1 cellular context compared by ENCODE assay signal in genomic region chr14:95515523-95516517, GRCh38.
TF ChIP-seq lines count a peak whose summit lies in the region.

No MANE protein-coding gene starts in this region.

TF ChIP-seq in HepG2, 621 proteins besides CTCF, POLR2A, EP300 and RAD21 (continued from another document and continues in another):
- TF ChIP-seq ELF3 (CRISPR knock-in tag; IDR thresholded peaks at IDR 0.05), result no peak
- no peak for TF ChIP-seq ZNF678 (CRISPR knock-in tag; IDR thresholded peaks at IDR 0.05)
- TF ChIP-seq ZNF3 (CRISPR knock-in tag; IDR thresholded peaks at IDR 0.05), result no peak
- no peak for TF ChIP-seq MYNN (CRISPR knock-in tag; IDR thresholded peaks at IDR 0.05; ENCODE audit: low read depth)
- no peak for TF ChIP-seq FOXO1 (CRISPR knock-in tag; IDR thresholded peaks at IDR 0.05)
- TF ChIP-seq NFIC (IDR thresholded peaks at IDR 0.05; ENCODE audit: low read length), result no peak
- no peak for TF ChIP-seq JUN (CRISPR knock-in tag; IDR thresholded peaks at IDR 0.05)
- no peak; the same call in 1 of the 2 replicates for TF ChIP-seq ZSCAN9 (CRISPR knock-in tag; IDR thresholded peaks at IDR 0.05; ENCODE audit: borderline replicate concordance)
- no peak for TF ChIP-seq ZBTB40 (IDR thresholded peaks at IDR 0.05)
- TF ChIP-seq ZBTB40 (CRISPR knock-in tag; IDR thresholded peaks at IDR 0.05), result no peak
- no peak for TF ChIP-seq SRY (CRISPR knock-in tag; IDR thresholded peaks at IDR 0.05)
- TF ChIP-seq ZNF546 (CRISPR knock-in tag; conservative IDR thresholded peaks at IDR 0.05), result no peak
- no peak for TF ChIP-seq SP140L (CRISPR knock-in tag; IDR thresholded peaks at IDR 0.05; ENCODE audit: borderline replicate concordance)
- no peak for TF ChIP-seq SKI (IDR thresholded peaks at IDR 0.05; ENCODE audit: partially characterized antibody)
- TF ChIP-seq HES4 (CRISPR knock-in tag; IDR thresholded peaks at IDR 0.05; ENCODE audit: borderline replicate concordance), result no peak
- no peak for TF ChIP-seq ZBTB21 (CRISPR knock-in tag; IDR thresholded peaks at IDR 0.05)
- TF ChIP-seq GRHL1 (CRISPR knock-in tag; conservative IDR thresholded peaks at IDR 0.05), result no peak
- TF ChIP-seq DZIP1 (CRISPR knock-in tag; IDR thresholded peaks at IDR 0.05), result no peak
- TF ChIP-seq HBP1 (CRISPR knock-in tag; IDR thresholded peaks at IDR 0.05; ENCODE audit: low read depth), result no peak
- no peak for TF ChIP-seq IKZF1 (IDR thresholded peaks at IDR 0.05)
- no peak for TF ChIP-seq SOX13 (IDR thresholded peaks at IDR 0.05)
- TF ChIP-seq SOX13 (CRISPR knock-in tag; conservative IDR thresholded peaks at IDR 0.05 in 1 of 2, IDR thresholded peaks at IDR 0.05 in 1 of 2), result no peak; a peak in 1 of 4 replicates
- TF ChIP-seq NR2F6 (IDR thresholded peaks at IDR 0.05), result peak; percentile 69
- TF ChIP-seq NR2F6 (CRISPR knock-in tag; IDR thresholded peaks at IDR 0.05), result peak; percentile 70
- TF ChIP-seq RBM39 (IDR thresholded peaks at IDR 0.05; ENCODE audit: low read depth, low read length, poor library complexity, severe bottlenecking), result no peak
- no peak for TF ChIP-seq FOXJ3 (CRISPR knock-in tag; IDR thresholded peaks at IDR 0.05; ENCODE audit: borderline replicate concordance)
- TF ChIP-seq CBX1 (IDR thresholded peaks at IDR 0.05; ENCODE audit: low read depth), result no peak
- peak; percentile 30 for TF ChIP-seq KDM2A (CRISPR knock-in tag; IDR thresholded peaks at IDR 0.05; ENCODE audit: borderline replicate concordance, low read depth)
- TF ChIP-seq ZNF460 (CRISPR knock-in tag; IDR thresholded peaks at IDR 0.05; ENCODE audit: borderline replicate concordance), result no peak
- TF ChIP-seq ZNF598 (CRISPR knock-in tag; IDR thresholded peaks at IDR 0.05; ENCODE audit: borderline replicate concordance), result no peak
- TF ChIP-seq CEBPZ (IDR thresholded peaks at IDR 0.05; ENCODE audit: low read length), result no peak
- peak in 1 of 2 experiments; percentile 26; a peak in 2 of 4 replicates for TF ChIP-seq KLF16 (CRISPR knock-in tag; IDR thresholded peaks at IDR 0.05)
- peak; percentile 68; the same call in 1 of the 2 replicates for TF ChIP-seq ZBTB14 (CRISPR knock-in tag; IDR thresholded peaks at IDR 0.05)
- 0 out of 2 replicates have a peak, but pooled peaks have one; percentile 8 for TF ChIP-seq ARNT2 (CRISPR knock-in tag; IDR thresholded peaks at IDR 0.05; ENCODE audit: low read depth)
- TF ChIP-seq MNT (IDR thresholded peaks at IDR 0.05), result no peak
- no peak; the same call in 1 of the 2 replicates for TF ChIP-seq ZNF747 (CRISPR knock-in tag; IDR thresholded peaks at IDR 0.05; ENCODE audit: borderline replicate concordance)
- TF ChIP-seq FOXM1 (CRISPR knock-in tag; IDR thresholded peaks at IDR 0.05), result no peak
- TF ChIP-seq ZNF564 (CRISPR knock-in tag; IDR thresholded peaks at IDR 0.05), result 0 out of 2 replicates have a peak, but pooled peaks have one; percentile 18
- TF ChIP-seq SCMH1 (CRISPR knock-in tag; IDR thresholded peaks at IDR 0.05; ENCODE audit: borderline replicate concordance), result no peak
- TF ChIP-seq CEBPG (CRISPR knock-in tag; IDR thresholded peaks at IDR 0.05), result no peak
- TF ChIP-seq AGO1 (IDR thresholded peaks at IDR 0.05; ENCODE audit: low read depth, low read length, poor library complexity, severe bottlenecking), result no peak
- no peak for TF ChIP-seq KAT2B (IDR thresholded peaks at IDR 0.05; ENCODE audit: borderline replicate concordance, low read depth, low read length)
- TF ChIP-seq RNF2 (conservative IDR thresholded peaks at IDR 0.05; ENCODE audit: low read depth), result no peak
- TF ChIP-seq NBN (conservative IDR thresholded peaks at IDR 0.05), result no peak
- no peak for TF ChIP-seq MXD4 (CRISPR knock-in tag; IDR thresholded peaks at IDR 0.05)
- no peak for TF ChIP-seq RELA (CRISPR knock-in tag; IDR thresholded peaks at IDR 0.05)
- TF ChIP-seq MAFF (IDR thresholded peaks at IDR 0.05; ENCODE audit: low read depth, low read length), result no peak
